In genomic region chr3:76203578-76203977, GRCh38 we compare ENCODE assay signal across 20 cellular contexts.
A peak's percentile ranks its signal among the peaks of the same experiment; 100 is the strongest.
DNase-seq lines count a peak whose midpoint lies in the region.
"Had no signal": no experiment of that assay in that cellular context is flagged by ENCODE, and none has a peak within 500 bp of the region (broad histone marks: within the 10 kb centered on the region; RNA-seq: fewer than 3 reads in every experiment).

No MANE protein-coding gene starts in this region.

- H3K27me3 ChIP-seq in SJCRH30, result no peaks in the 10 kb centered on the region
- H3K27me3 ChIP-seq: Peyer's patch had no signal

- no peaks in the 10 kb centered on the region for H3K9me3 ChIP-seq in SJCRH30 (replicated peaks)
- H3K9me3 ChIP-seq: Peyer's patch had no signal

- no peak overlapping the region for H3K27ac ChIP-seq in SJCRH30
- H3K27ac ChIP-seq: Peyer's patch, SK-N-MC had no signal

- peak; percentile 0 for DNase-seq in NCI-H748 (lab: John Stamatoyannopoulos, UW; ENCODE audit: unreplicated experiment)
- no peak for DNase-seq in NCI-H748 treated with DMSO at 0.1 percent for 48 hours (lab: John Stamatoyannopoulos, UW)
- peak; percentile 16 to 48 for DNase-seq in SJCRH30
- peak; percentile 65 for DNase-seq in islet precursor cell
- peak; percentile 4 for DNase-seq in renal cortical epithelial cell (ENCODE audit: low read depth)
- DNase-seq in NCI-H2227 treated with DMSO at 0.1 percent for 48 hours (lab: John Stamatoyannopoulos, UW), result no peak
- DNase-seq in NCI-H526 treated with DMSO at 0.1 percent for 48 hours (lab: John Stamatoyannopoulos, UW), result no peak
- no peak for DNase-seq in AG20443 (ENCODE audit: low spot score)
- DNase-seq: 8988T; CD8-positive, alpha-beta T cell; DMS79 treated with DMSO at 0.1 percent for 48 hours; GDM1; GOT3; MV-4-11; NCI-H1417 treated with DMSO at 0.1 percent for 48 hours; NCI-H2029 treated with DMSO at 0.1 percent for 48 hours; NCI-H2171 treated with DMSO at 0.1 percent for 48 hours; Peyer's patch had no signal

- peaks cover 15% of the 10 kb centered on the region for H3K4me1 ChIP-seq in SJCRH30
- H3K4me1 ChIP-seq: Peyer's patch had no signal

- H3K36me3 ChIP-seq in SJCRH30, result no peaks in the 10 kb centered on the region
- H3K36me3 ChIP-seq: Peyer's patch had no signal

- no peak overlapping the region for H3K4me3 ChIP-seq in SJCRH30
- H3K4me3 ChIP-seq: GM12878, Peyer's patch, SK-N-MC had no signal

Comparison
In these comparisons a context has a peak if more than half of its experiments do, and no peak if none do; other contexts are left out.
1. DNase-seq: peak in NCI-H748 (single experiment), SJCRH30 (2 of 2), islet precursor cell (single experiment) and renal cortical epithelial cell (single experiment); none in NCI-H748 treated with DMSO at 0.1 percent for 48 hours (single experiment), NCI-H2227 treated with DMSO at 0.1 percent for 48 hours (single experiment), NCI-H526 treated with DMSO at 0.1 percent for 48 hours (single experiment) and AG20443 (single experiment).